Comparison of ENCODE assay signal across 8 cellular contexts in the genomic region with DNA sequence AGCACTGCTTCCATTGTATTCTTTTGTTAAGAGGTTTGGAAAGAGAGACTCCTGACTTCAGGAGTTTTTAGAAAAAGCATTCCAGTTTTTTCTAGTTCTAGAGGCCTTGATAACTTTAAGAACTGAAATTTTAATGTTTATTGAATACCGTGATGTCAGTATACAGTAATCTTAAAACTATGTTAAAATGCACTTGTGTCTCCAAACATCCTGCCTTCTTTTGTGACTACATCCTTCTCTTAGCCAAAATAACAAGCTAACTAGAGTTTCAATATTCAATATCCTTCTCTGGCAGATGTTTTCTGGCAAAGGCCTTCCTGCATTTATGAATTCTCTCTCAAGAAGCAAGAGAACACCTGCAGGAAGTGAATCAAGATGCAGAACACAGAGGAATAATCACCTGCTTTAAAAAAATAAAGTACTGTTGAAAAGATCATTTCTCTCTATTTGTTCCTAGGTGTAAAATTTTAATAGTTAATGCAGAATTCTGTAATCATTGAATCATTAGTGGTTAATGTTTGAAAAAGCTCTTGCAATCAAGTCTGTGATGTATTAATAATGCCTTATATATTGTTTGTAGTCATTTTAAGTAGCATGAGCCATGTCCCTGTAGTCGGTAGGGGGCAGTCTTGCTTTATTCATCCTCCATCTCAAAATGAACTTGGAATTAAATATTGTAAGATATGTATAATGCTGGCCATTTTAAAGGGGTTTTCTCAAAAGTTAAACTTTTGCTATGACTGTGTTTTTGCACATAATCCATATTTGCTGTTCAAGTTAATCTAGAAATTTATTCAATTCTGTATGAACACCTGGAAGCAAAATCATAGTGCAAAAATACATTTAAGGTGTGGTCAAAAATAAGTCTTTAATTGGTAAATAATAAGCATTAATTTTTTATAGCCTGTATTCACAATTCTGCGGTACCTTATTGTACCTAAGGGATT. TPM values are rescaled to one million over a fixed set of nuclear protein-coding genes. Genes with fewer than 3 reads are reported as not detected.
DNase-seq lines count a peak whose midpoint lies in the region; ATAC-seq and TF ChIP-seq lines count a peak whose summit lies in the region.

No MANE protein-coding gene starts in this region.

- no peak overlapping the region for H3K4me3 ChIP-seq in SK-N-MC
- no peak overlapping the region for H3K4me3 ChIP-seq in right atrium auricular region

- peak; percentile 45 for DNase-seq in DMS 273 treated with DMSO at 0.1 percent for 48 hours (lab: John Stamatoyannopoulos, UW)
- DNase-seq in KBM-7, result peak; percentile 69
- peak; percentile 89 for DNase-seq in SK-N-MC (ENCODE audit: low read depth, low spot score)
- DNase-seq in amniotic epithelial cell (ENCODE audit: low read depth), result peak; percentile 74
- peak; percentile 69 for DNase-seq in right atrium auricular region (ENCODE audit: low spot score)
- peak; percentile 75 for DNase-seq in smooth muscle cell of the brain vasculature (ENCODE audit: low read depth, low spot score)

- in situ Hi-C loops in KBM-7 (cut with MboI; ENCODE audit: low pct_unique_long_range_greater_than_20kb, low sequenced_read_pairs), result loop anchor here (25.0 kb wide), 1 partner anchor 536 kb away; a partner anchor contains a TSS

- peak; percentile 78 to 89 for TF ChIP-seq CTCF in right atrium auricular region (IDR thresholded peaks at IDR 0.05)

- H3K36me3 ChIP-seq in SK-N-MC (ENCODE audit: insufficient read depth, low read length) (peaks cover 15% of the 10 kb centered on the region), right atrium auricular region (peaks cover 23% of the 10 kb centered on the region)

- no peaks in the 10 kb centered on the region for H3K9me3 ChIP-seq in SK-N-MC (ENCODE audit: low read depth, low read length)
- H3K9me3 ChIP-seq in right atrium auricular region, result no peaks in the 10 kb centered on the region

- no peak overlapping the region; the same call in 1 of the 2 replicates for H3K27ac ChIP-seq in SK-N-MC
- no peak overlapping the region for H3K27ac ChIP-seq in right atrium auricular region

- ATAC-seq in HG02840 (IDR thresholded peaks at IDR 0.05; ENCODE audit: low FRiP score, unreplicated experiment), result no peak
- no peak for ATAC-seq in HG03280 (IDR thresholded peaks at IDR 0.05; ENCODE audit: unreplicated experiment)

- H3K9ac ChIP-seq in SK-N-MC (ENCODE audit: insufficient read length), result no peak overlapping the region

- no peaks in the 10 kb centered on the region for H3K27me3 ChIP-seq in right atrium auricular region

- no peaks in the 10 kb centered on the region for H3K4me1 ChIP-seq in right atrium auricular region

RNA-seq across cellular contexts. Expression of a gene that starts 43.1 kb away (rescaled TPM):
- 10 to 100 TPM; 69.3 to 75.0 TPM for total RNA-seq in right atrium auricular region
